8 cellular contexts compared by ENCODE assay signal in genomic region chr14:96592591-96593388, GRCh38.
DNase-seq lines count a peak whose midpoint lies in the region; FAIRE-seq and TF ChIP-seq lines count a peak whose summit lies in the region.

No MANE protein-coding gene starts in this region.

- H3K36me3 ChIP-seq in HEK293 (ENCODE audit: control insufficient read depth in 2 of 2, insufficient read depth in 1 of 2, low read length in 2 of 2) (no peaks in the 10 kb centered on the region), right atrium auricular region (no peaks in the 10 kb centered on the region), spleen (no peaks in the 10 kb centered on the region)

- DNase-seq in D721Med (ENCODE audit: insufficient read length, low spot score) (peak; percentile 94), SK-N-DZ (ENCODE audit: low spot score) (peak; percentile 34), right atrium auricular region (ENCODE audit: low spot score) (no peak), spleen (peak; percentile 84), middle frontal gyrus (ENCODE audit: extremely low spot score, low spot score) (no peak), NCI-H1694 treated with DMSO at 0.1 percent for 48 hours (lab: John Stamatoyannopoulos, UW) (no peak)
- DNase-seq in activated naive CD8-positive, alpha-beta T cell treated with anti-CD3 and anti-CD28 coated beads, Interleukin-2, amount 50 U/mL, for 16 hours (ENCODE audit: low read depth, low spot score) = peak; percentile 32

- H3K9me3 ChIP-seq in HEK293 (ENCODE audit: control insufficient read depth, insufficient read depth, low read depth, low read length) (no peaks in the 10 kb centered on the region), right atrium auricular region (no peaks in the 10 kb centered on the region), spleen (no peaks in the 10 kb centered on the region)

- WGBS in spleen, 5 donors = 8 to 37% (median 10%) methylated on average over 16 to 54 of the region's 54 CpGs

- H3K4me1 ChIP-seq in HEK293 (ENCODE audit: control insufficient read depth, insufficient read depth, low read length) = no peaks in the 10 kb centered on the region
- peaks cover 0 to 11% of the 10 kb centered on the region in 2 donors for H3K4me1 ChIP-seq in right atrium auricular region
- peaks cover 11 to 37% (median 27%) of the 10 kb centered on the region in 6 donors for H3K4me1 ChIP-seq in spleen

- intact Hi-C loops in spleen (cut with DNase I; ENCODE audit: low total_unique reads) = no loop called here

- FAIRE-seq in D721Med (lab: Jason Lieb, UNC) = no peak

- H3K27me3 ChIP-seq in right atrium auricular region (no peaks in the 10 kb centered on the region), spleen (replicated peaks in 1 of 7) (peaks cover 0 to 37% (median 0%) of the 10 kb centered on the region in 7 donors)

- TF ChIP-seq CTCF in D721Med (IDR thresholded peaks at IDR 0.05; ENCODE audit: insufficient read depth, missing control alignments) (no peak), HEK293 (tag by site-specific recombination; IDR thresholded peaks at IDR 0.05) (no peak), right atrium auricular region (IDR thresholded peaks at IDR 0.05) (no peak), spleen (IDR thresholded peaks at IDR 0.05 in 8 of 11, conservative IDR thresholded peaks at IDR 0.05 in 3 of 11) (no peak)

- CTCF ChIA-PET in HEK293 (lab: Yijun Ruan, JAX) = no interaction called here

- POLR2A ChIA-PET in HEK293 (lab: Yijun Ruan, JAX) = no interaction called here

- TF ChIP-seq POLR2A in spleen (IDR thresholded peaks at IDR 0.05) = no peak

- H3K27ac ChIP-seq in HEK293 (ENCODE audit: extremely low read depth, low read depth, low read length) = no peak overlapping the region
- no peak overlapping the region for H3K27ac ChIP-seq in right atrium auricular region
- H3K27ac ChIP-seq in spleen = peak overlapping the region in 5 of 8 donors; percentile 34 to 66 (median 58)

- H3K4me3 ChIP-seq in HEK293 (ENCODE audit: low read depth, low read length) (peak overlapping the region; percentile 25), right atrium auricular region (peak overlapping the region; percentile 33 to 42), spleen (peak overlapping the region; percentile 30 to 78 (median 42))

TF ChIP-seq in HEK293, 187 proteins besides CTCF, POLR2A, EP300 and RAD21:
- TF ChIP-seq ZNF2 (tag by site-specific recombination; IDR thresholded peaks at IDR 0.05) (no peak), ZNF404 (tag by site-specific recombination; IDR thresholded peaks at IDR 0.05) (no peak), SP7 (tag by site-specific recombination; IDR thresholded peaks at IDR 0.05) (no peak), HOXC10 (CRISPR knock-in tag; IDR thresholded peaks at IDR 0.05) (no peak), ZNF311 (tag by site-specific recombination; IDR thresholded peaks at IDR 0.05; ENCODE audit: borderline replicate concordance) (no peak), ZNF530 (tag by site-specific recombination; IDR thresholded peaks at IDR 0.05; ENCODE audit: low read depth) (no peak), TRIM28 (IDR thresholded peaks at IDR 0.05; ENCODE audit: borderline replicate concordance, low read length) (no peak), ZNF391 (tag by site-specific recombination; IDR thresholded peaks at IDR 0.05; ENCODE audit: borderline replicate concordance, low read depth) (no peak), ZNF514 (tag by site-specific recombination; IDR thresholded peaks at IDR 0.05) (no peak), ZSCAN16 (tag by site-specific recombination; IDR thresholded peaks at IDR 0.05) (no peak), ZNF513 (tag by site-specific recombination; IDR thresholded peaks at IDR 0.05) (no peak), ZNF16 (tag by site-specific recombination; IDR thresholded peaks at IDR 0.05; ENCODE audit: low read depth) (no peak)
- TF ChIP-seq, protein P1, sequence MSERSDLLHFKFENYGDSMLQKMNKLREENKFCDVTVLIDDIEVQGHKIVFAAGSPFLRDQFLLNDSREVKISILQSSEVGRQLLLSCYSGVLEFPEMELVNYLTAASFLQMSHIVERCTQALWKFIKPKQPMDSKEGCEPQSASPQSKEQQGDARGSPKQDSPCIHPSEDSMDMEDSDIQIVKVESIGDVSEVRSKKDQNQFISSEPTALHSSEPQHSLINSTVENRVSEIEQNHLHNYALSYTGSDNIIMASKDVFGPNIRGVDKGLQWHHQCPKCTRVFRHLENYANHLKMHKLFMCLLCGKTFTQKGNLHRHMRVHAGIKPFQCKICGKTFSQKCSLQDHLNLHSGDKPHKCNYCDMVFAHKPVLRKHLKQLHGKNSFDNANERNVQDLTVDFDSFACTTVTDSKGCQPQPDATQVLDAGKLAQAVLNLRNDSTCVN (tag by site-specific recombination; optimal IDR thresholded peaks at IDR 0.05) = no peak

Comparison
In these comparisons a context has a peak if more than half of its experiments do, and no peak if none do; other contexts are left out.
1. DNase-seq: peak in D721Med (single experiment), SK-N-DZ (single experiment), activated naive CD8-positive, alpha-beta T cell treated with anti-CD3 and anti-CD28 coated beads, Interleukin-2, amount 50 U/mL, for 16 hours (single experiment) and spleen (single experiment); none in right atrium auricular region (single experiment), middle frontal gyrus (single experiment) and NCI-H1694 treated with DMSO at 0.1 percent for 48 hours (single experiment).
2. H3K27ac ChIP-seq: peak in spleen (5 of 8); none in HEK293 (single experiment) and right atrium auricular region (0 of 2).
3. Peak in every context shown above with its lines, with median percentiles within 50 percentile points of each other: H3K4me3 ChIP-seq.